In genomic region chr5:139658501-139658927, GRCh38 we compare ENCODE assay signal across 8 cellular contexts. TPM values are rescaled to one million over a fixed set of nuclear protein-coding genes. Genes with fewer than 3 reads are reported as not detected.
DNase-seq lines count a peak whose midpoint lies in the region; ATAC-seq, FAIRE-seq and TF ChIP-seq lines count a peak whose summit lies in the region.

No MANE protein-coding gene starts in this region.

- H2AFZ ChIP-seq in Loucy (ENCODE audit: low read length) (no peak overlapping the region), H1 (ENCODE audit: low read length) (no peak overlapping the region)

- no peaks in the 10 kb centered on the region; the same call in 1 of the 2 replicates for H3K9me3 ChIP-seq in AG04450 (ENCODE audit: control insufficient read depth, insufficient read depth, low read length)
- no peaks in the 10 kb centered on the region for H3K9me3 ChIP-seq in Loucy (ENCODE audit: insufficient read depth, low read depth, low read length)
- no peaks in the 10 kb centered on the region for H3K9me3 ChIP-seq in H1 (ENCODE audit: insufficient read depth in 2 of 2, low read depth in 1 of 2, low read length in 1 of 2)

- no peak overlapping the region for H3K14ac ChIP-seq in H1 (ENCODE audit: insufficient read length)

- POLR2A ChIA-PET in AG04450 (lab: Yijun Ruan, JAX) (interaction anchor here (2.3 kb wide), 1 partner anchor 10 kb away, joined by 6 read pairs; the partner anchor contains the start of gene CXXC5), H1 (lab: Charles Lee; ENCODE audit: partially characterized antibody) (interaction anchor here (0.7 to 4.0 kb wide), 11 partner anchors 9 to 117 kb away, joined by 3 to 31 read pairs (median 4); partner anchors contain the start of gene CXXC5)

- no peak overlapping the region for H2BK120ac ChIP-seq in H1 (replicated peaks; ENCODE audit: low read depth, low read length)

- DNase-seq in AG04450 (ENCODE audit: low read depth, low spot score) (no peak), H1 (ENCODE audit: low read depth in 1 of 2, low spot score in 2 of 2) (no peak), natural killer cell (no peak), NCI-H524 (lab: John Stamatoyannopoulos, UW) (no peak), foreskin keratinocyte (no peak), NCI-H2227 treated with DMSO at 0.1 percent for 48 hours (lab: John Stamatoyannopoulos, UW) (no peak), NOMO-1 (lab: John Stamatoyannopoulos, UW; ENCODE audit: unreplicated experiment in 2 of 2) (no peak)

- H3K27me3 ChIP-seq in AG04450 (ENCODE audit: control insufficient read depth, insufficient read depth, low read length) (no peaks in the 10 kb centered on the region), Loucy (ENCODE audit: insufficient read depth, low read length, poor library complexity, severe bottlenecking) (no peaks in the 10 kb centered on the region), H1 (replicated peaks in 1 of 4; ENCODE audit: control insufficient read depth in 3 of 4, extremely low read depth in 1 of 4, insufficient read depth in 3 of 4, low read length in 3 of 4) (no peaks in the 10 kb centered on the region), foreskin keratinocyte (no peaks in the 10 kb centered on the region)

- no peak for TF ChIP-seq EP300 in H1 (IDR thresholded peaks at IDR 0.05; ENCODE audit: borderline replicate concordance in 1 of 2, low read depth in 2 of 2, low read length in 2 of 2)

- 0 out of 2 replicates have a peak overlapping the region, but pooled peaks have one; percentile 75 for H2BK12ac ChIP-seq in H1 (ENCODE audit: low read depth, low read length)

- H3K9me3 Mint-ChIP-seq in natural killer cell, result no peaks in the 10 kb centered on the region

- H3K27ac Mint-ChIP-seq in natural killer cell, result peak overlapping the region; percentile 91 to 94

- H3K23me2 ChIP-seq in H1 (ENCODE audit: low read depth, low read length), result no peaks in the 10 kb centered on the region; the same call in 1 of the 2 replicates

- H3K56ac ChIP-seq in H1 (replicated peaks; ENCODE audit: insufficient read length, low read depth, low read length), result no peak overlapping the region

- H3K79me2 ChIP-seq in Loucy (ENCODE audit: insufficient read depth, low read length), result peaks cover 100% of the 10 kb centered on the region
- H3K79me2 ChIP-seq in H1 (ENCODE audit: control insufficient read depth in 1 of 2, insufficient read depth in 2 of 2, low read length in 2 of 2), result peaks cover 33 to 97% of the 10 kb centered on the region in 2 experiments

- H4K5ac ChIP-seq in H1 (ENCODE audit: insufficient read length, low read depth, low read length), result no peak overlapping the region

- H4K8ac ChIP-seq in H1 (ENCODE audit: extremely low read depth, insufficient read depth, low read length), result no peak overlapping the region; the same call in 1 of the 2 replicates

- H4K91ac ChIP-seq in H1 (replicated peaks; ENCODE audit: insufficient read length, low read length), result no peak overlapping the region

- WGBS in H1 (ENCODE audit: extremely low coverage in 1 of 2, insufficient coverage in 1 of 2, insufficient read length in 1 of 2, insufficient replicate concordance in 2 of 2, low coverage in 1 of 2, low lambda C conversion rate in 2 of 2, missing lambda C conversion rate in 1 of 2), 2 experiments, result 70% methylated on average over 14 of the region's 14 CpGs; no CpG with 5 or more reads in 1 of the 2 experiments

- intact Hi-C loops in natural killer cell (cut with micrococcal nuclease), result no loop called here

- H3K4me1 ChIP-seq in Loucy (ENCODE audit: insufficient read depth, low read length, poor library complexity, severe bottlenecking) (peaks cover 78% of the 10 kb centered on the region), H1 (replicated peaks in 1 of 4; ENCODE audit: control insufficient read depth in 3 of 4, insufficient read depth in 4 of 4, low read length in 3 of 4) (peaks cover 13 to 77% (median 64%) of the 10 kb centered on the region in 4 experiments), foreskin keratinocyte (peaks cover 10% of the 10 kb centered on the region)

- no peak overlapping the region for H2AK5ac ChIP-seq in H1 (ENCODE audit: low read depth, low read length)

- H4K20me1 ChIP-seq in Loucy (ENCODE audit: insufficient read depth, low read length, poor library complexity, severe bottlenecking), result peaks cover 95% of the 10 kb centered on the region
- peaks cover 65 to 75% of the 10 kb centered on the region in 2 experiments for H4K20me1 ChIP-seq in H1 (replicated peaks in 1 of 2; ENCODE audit: control insufficient read depth in 1 of 2, insufficient read depth in 2 of 2, low read length in 2 of 2)

- no peaks in the 10 kb centered on the region for H3K36me3 Mint-ChIP-seq in natural killer cell

- H3K27ac ChIP-seq in AG04450 (ENCODE audit: low read depth, low read length) (peak overlapping the region; percentile 71), H1 (ENCODE audit: low read depth, low read length) (no peak overlapping the region), foreskin keratinocyte (no peak overlapping the region)

- CTCF ChIA-PET in AG04450 (lab: Charles Lee) (no interaction called here), H1 (lab: Charles Lee; ENCODE audit: partially characterized antibody) (interaction anchor here (0.9 to 6.4 kb wide), 12 partner anchors 8 to 107 kb away, joined by 3 to 77 read pairs (median 6); no protein-coding TSS in a partner anchor)

- H3K9me2 ChIP-seq in Loucy (replicated peaks; ENCODE audit: low read depth, low read length), result no peaks in the 10 kb centered on the region

- peaks cover 79 to 91% of the 10 kb centered on the region in 2 donors for H3K4me1 Mint-ChIP-seq in natural killer cell

- H3K4ac ChIP-seq in H1 (replicated peaks; ENCODE audit: insufficient read length, low read depth, low read length), result no peak overlapping the region

- H2BK5ac ChIP-seq in H1 (ENCODE audit: low read depth, low read length), result peak overlapping the region; percentile 20; the same call in 1 of the 2 replicates

- peaks cover 22% of the 10 kb centered on the region; the same call in 1 of the 2 replicates for H3K36me3 ChIP-seq in Loucy (ENCODE audit: insufficient read depth, low read length)
- H3K36me3 ChIP-seq in H1 (ENCODE audit: control insufficient read depth in 2 of 4, insufficient read depth in 4 of 4, low read length in 3 of 4), result no peaks in the 10 kb centered on the region

- H3K4me3 Mint-ChIP-seq in natural killer cell, result peak overlapping the region; percentile 89

- ATAC-seq in natural killer cell (peak in 1 of 3 donors; percentile 5), foreskin keratinocyte (no peak)

- H3K9ac ChIP-seq in Loucy (ENCODE audit: low read depth, low read length, poor library complexity, severe bottlenecking), result peak overlapping the region; percentile 65
- H3K9ac ChIP-seq in H1 (replicated peaks in 1 of 4; ENCODE audit: extremely low read depth in 1 of 4, low read depth in 3 of 4, low read length in 3 of 4), result no peak overlapping the region

- H2BK20ac ChIP-seq in H1 (ENCODE audit: low read length), result no peak overlapping the region

- no peaks in the 10 kb centered on the region for H3F3A ChIP-seq in Loucy (ENCODE audit: low read depth)

- no peak for TF ChIP-seq RAD21 in H1 (IDR thresholded peaks at IDR 0.05 in 1 of 2, conservative IDR thresholded peaks at IDR 0.05 in 1 of 2; ENCODE audit: low read depth in 2 of 2, low read length in 2 of 2)

- no peaks in the 10 kb centered on the region for H3K27me3 Mint-ChIP-seq in natural killer cell (ENCODE audit: low read depth in 2 of 2)

- H2BK15ac ChIP-seq in H1 (ENCODE audit: low read length), result no peak overlapping the region

- peaks cover 47% of the 10 kb centered on the region for H3K79me1 ChIP-seq in H1 (ENCODE audit: low read depth, low read length)

- TF ChIP-seq POLR2A in H1 (IDR thresholded peaks at IDR 0.05; ENCODE audit: control extremely low read depth in 1 of 2, low read depth in 2 of 2, low read length in 2 of 2), result no peak

- no peak overlapping the region for H3K18ac ChIP-seq in H1 (ENCODE audit: extremely low read depth, low read length)

- H3K23ac ChIP-seq in H1 (ENCODE audit: insufficient read length), result no peak overlapping the region

- peak overlapping the region; percentile 98 for H3K4me2 ChIP-seq in Loucy (ENCODE audit: low read depth, low read length, poor library complexity, severe bottlenecking)
- 0 out of 4 replicates have a peak overlapping the region, but pooled peaks of 1 of the 2 experiments have one; percentile 21 for H3K4me2 ChIP-seq in H1 (ENCODE audit: insufficient read depth in 1 of 2, low read depth in 2 of 2, low read length in 2 of 2)

- no peak overlapping the region for H3K4me3 ChIP-seq in AG04450 (ENCODE audit: low read depth, low read length)
- H3K4me3 ChIP-seq in Loucy (ENCODE audit: low read length, poor library complexity, severe bottlenecking), result peak overlapping the region; percentile 62
- H3K4me3 ChIP-seq in H1 (ENCODE audit: extremely low read depth in 1 of 4, insufficient read depth in 2 of 4, low read depth in 3 of 4, low read length in 4 of 4), result no peak overlapping the region

- TF ChIP-seq CTCF in AG04450 (IDR thresholded peaks at IDR 0.05; ENCODE audit: low read depth, low read length) (no peak), Loucy (conservative IDR thresholded peaks at IDR 0.05; ENCODE audit: low read length) (no peak), H1 (IDR thresholded peaks at IDR 0.05; ENCODE audit: control extremely low read depth in 1 of 3, insufficient read depth in 1 of 3, low read depth in 1 of 3, low read length in 3 of 3) (no peak), natural killer cell (IDR thresholded peaks at IDR 0.05) (no peak), foreskin keratinocyte (conservative IDR thresholded peaks at IDR 0.05) (no peak)

- FAIRE-seq in H1 (lab: Jason Lieb, UNC), result no peak

TF ChIP-seq in H1, 55 proteins besides CTCF, POLR2A, EP300 and RAD21:
- TF ChIP-seq CHD2 (IDR thresholded peaks at IDR 0.05; ENCODE audit: low read length) (no peak), YY1 (IDR thresholded peaks at IDR 0.05; ENCODE audit: low read depth, low read length) (0 out of 2 replicates have a peak, but pooled peaks have one; percentile 40), CEBPB (IDR thresholded peaks at IDR 0.05; ENCODE audit: low read depth, low read length) (no peak)
TF ChIP-seq in H1: peak in this region for 1.

RNA-seq across cellular contexts. Expression of gene CXXC5, which starts 10.4 kb away (rescaled TPM):
- polyA plus RNA-seq in AG04450 (2011; rRNA removed) (21.3 and 21.5 TPM in 2 replicates), H1 (2011; rRNA removed) (61.4 and 83.5 TPM in 2 replicates), foreskin keratinocyte (0.84 and 0.94 TPM in 2 replicates)
- polyA minus RNA-seq in AG04450 (2011; rRNA and poly(A)+ RNA removed), result 10.1 and 13.0 TPM in 2 replicates
- 74.0 and 78.3 TPM in 2 replicates for total RNA-seq in H1 (2021; fragmentation: NEBNext Ultra II Directional; extraction: Animal tissue kit (Norgen Biotek cat#: 25700))
- polyA plus RNA-seq in H1 (2011; cell fraction: cytosol; rRNA removed), result 68.8 TPM
- 52.7 TPM for polyA plus RNA-seq in H1 (2011; cell fraction: nucleus; rRNA removed)
- polyA plus RNA-seq in H1 (2012, experiment 1 of 2), result 35.6 to 47.4 TPM (median 43.3 TPM) in 4 replicates
- polyA plus RNA-seq in H1 (2012, experiment 2 of 2), result 56.6 TPM
- polyA plus RNA-seq in H1 (2013, experiment 1 of 2), result 62.3 TPM
- 67.3 TPM for polyA plus RNA-seq in H1 (2013, experiment 2 of 2)
- polyA minus RNA-seq in H1 (2011; rRNA and poly(A)+ RNA removed), result 25.6 and 39.8 TPM in 2 replicates
- 50.7 TPM for polyA minus RNA-seq in H1 (2011; cell fraction: cytosol; rRNA and poly(A)+ RNA removed)
- 39.2 TPM for polyA minus RNA-seq in H1 (2011; cell fraction: nucleus; rRNA and poly(A)+ RNA removed)
- total RNA-seq in natural killer cell (100 to 1,000 TPM in 1 of 3 donors, 10 to 100 TPM in 2; 75.6 to 124 (median 84.8) TPM), foreskin keratinocyte (1.0 and 1.2 TPM in 2 replicates)

Comparison
In these comparisons a context has a peak if more than half of its experiments do, and no peak if none do; other contexts are left out.
1. RNA of gene CXXC5, which starts 10.4 kb away (total RNA-seq): 75.6 to 124 TPM in natural killer cell and 74.0 to 78.3 TPM in H1; 1.0 to 1.2 TPM in foreskin keratinocyte; every median in the first group is over 10 times any median in the second.